ENCODE assay signal across 1 cellular context in the genomic region with DNA sequence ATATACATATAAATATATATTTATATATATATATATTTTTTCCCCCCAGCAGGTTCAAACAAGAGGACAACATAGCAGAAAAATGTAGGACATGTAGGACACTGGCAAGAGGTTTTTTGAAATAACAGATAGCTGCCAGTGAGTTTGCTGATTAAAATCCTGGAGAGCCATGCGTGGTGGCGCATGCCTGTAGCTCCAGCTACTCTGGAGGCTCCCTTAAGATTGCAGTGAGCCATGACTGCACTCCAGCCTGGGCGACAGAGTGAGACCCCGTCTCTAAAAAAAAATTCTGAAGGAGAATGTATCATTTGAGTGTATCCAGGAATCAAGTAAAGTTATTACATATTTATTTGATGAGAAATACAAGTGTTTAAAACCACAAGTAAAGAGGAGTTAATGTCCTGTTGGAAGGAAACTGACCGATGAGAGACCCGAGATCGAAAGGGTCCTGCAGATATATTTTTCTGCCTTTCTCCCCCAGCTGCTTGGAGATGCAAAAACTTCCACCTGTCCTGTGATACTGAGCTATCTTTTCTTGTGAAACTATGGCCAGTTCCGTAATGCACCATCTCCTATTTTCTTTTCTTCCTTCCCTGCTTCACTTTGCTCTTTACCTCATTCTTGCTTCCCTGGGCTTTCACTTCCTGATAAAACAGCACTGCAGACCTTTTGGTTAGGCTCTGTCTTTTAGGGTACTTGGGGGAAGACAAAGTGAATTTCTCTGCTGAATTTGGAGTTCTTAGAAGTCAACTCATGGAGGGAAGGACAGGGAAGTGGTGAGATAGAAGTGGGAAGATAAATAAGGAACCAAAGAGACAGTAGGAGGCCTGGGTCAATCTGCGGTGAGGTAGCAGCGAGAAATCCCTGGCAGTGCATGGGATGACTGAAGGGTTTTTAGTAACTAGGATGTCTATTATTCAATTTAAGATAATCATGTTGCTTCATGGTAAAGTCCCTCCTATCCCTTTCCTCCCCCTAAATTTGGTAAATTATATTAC.
TF ChIP-seq lines count a peak whose summit lies in the region.

No MANE protein-coding gene starts in this region.

TF ChIP-seq in H1, 55 proteins besides CTCF, POLR2A, EP300 and RAD21:
- TF ChIP-seq PHF8 (conservative IDR thresholded peaks at IDR 0.05; ENCODE audit: low read depth, low read length) = no peak
- TF ChIP-seq KDM1A (IDR thresholded peaks at IDR 0.05; ENCODE audit: borderline replicate concordance, low read length) = no peak
- no peak for TF ChIP-seq EGR1 (IDR thresholded peaks at IDR 0.05; ENCODE audit: borderline replicate concordance, low read depth, low read length)
- TF ChIP-seq KDM5A (IDR thresholded peaks at IDR 0.05; ENCODE audit: low read length) = no peak
- no peak for TF ChIP-seq TEAD4 (IDR thresholded peaks at IDR 0.05; ENCODE audit: low read depth, low read length)
- no peak for TF ChIP-seq ZNF274 (IDR thresholded peaks at IDR 0.05; ENCODE audit: borderline replicate concordance, extremely low read depth, low read length)
- no peak for TF ChIP-seq FOSL1 (IDR thresholded peaks at IDR 0.05; ENCODE audit: insufficient read depth, low read depth, low read length)
- no peak for TF ChIP-seq KDM4A (IDR thresholded peaks at IDR 0.05; ENCODE audit: low read depth, low read length, severe bottlenecking)
- TF ChIP-seq TCF12 (IDR thresholded peaks at IDR 0.05; ENCODE audit: low read depth, low read length) = no peak
- TF ChIP-seq TAF7 (optimal IDR thresholded peaks at IDR 0.05; ENCODE audit: borderline replicate concordance, low read depth, low read length) = no peak
- no peak for TF ChIP-seq SP2 (IDR thresholded peaks at IDR 0.05; ENCODE audit: low read length)
- no peak for TF ChIP-seq POU5F1 (IDR thresholded peaks at IDR 0.05; ENCODE audit: low read depth, low read length)
- no peak for TF ChIP-seq RXRA (IDR thresholded peaks at IDR 0.05; ENCODE audit: insufficient read depth, low read depth, low read length)
- TF ChIP-seq CHD1 (IDR thresholded peaks at IDR 0.05; ENCODE audit: low read depth, low read length) = no peak
- no peak for TF ChIP-seq JUN (IDR thresholded peaks at IDR 0.05; ENCODE audit: low read depth, low read length)
- TF ChIP-seq SUZ12 (IDR thresholded peaks at IDR 0.05; ENCODE audit: low read length) = no peak
- no peak for TF ChIP-seq YY1 (IDR thresholded peaks at IDR 0.05; ENCODE audit: low read depth, low read length)
- no peak for TF ChIP-seq CHD2 (IDR thresholded peaks at IDR 0.05; ENCODE audit: low read length)
- TF ChIP-seq GABPA (IDR thresholded peaks at IDR 0.05; ENCODE audit: borderline replicate concordance, insufficient read depth, low read length) = no peak
TF ChIP-seq in H1: peak in this region for 0.
